In the genomic region with DNA sequence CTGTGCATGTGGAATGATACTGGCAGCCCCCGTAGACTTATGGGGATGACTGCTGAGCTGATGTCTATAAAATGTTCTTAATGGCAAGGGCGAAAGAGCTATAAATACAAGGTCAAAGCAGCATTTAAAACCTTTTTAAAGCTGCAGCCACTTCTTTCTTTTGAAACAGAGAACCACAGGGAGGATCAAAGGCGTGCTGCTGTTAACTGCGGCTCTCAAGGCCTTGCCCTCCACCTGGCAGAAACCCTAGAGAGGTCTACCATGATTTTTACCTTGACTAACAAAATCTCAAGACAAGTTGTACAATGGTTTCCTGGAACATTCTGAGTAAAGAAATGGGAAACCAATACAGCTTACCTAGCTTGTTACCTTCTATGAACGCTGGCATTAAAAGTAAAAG, we compare ENCODE assay signal across 9 cellular contexts.
DNase-seq lines count a peak whose midpoint lies in the region.
"Had no signal": no experiment of that assay in that cellular context is flagged by ENCODE, and none has a peak within 500 bp of the region (broad histone marks: within the 10 kb centered on the region; RNA-seq: fewer than 3 reads in every experiment).

No MANE protein-coding gene starts in this region.

- H3K9me3 ChIP-seq in mucosa of rectum (ENCODE audit: control insufficient read depth in 2 of 2, low read length in 2 of 2) (no peaks in the 10 kb centered on the region), thymus (ENCODE audit: control insufficient read depth) (no peaks in the 10 kb centered on the region)

- CTCF ChIA-PET in activated CD4-positive, alpha-beta memory T cell treated with anti-CD3 and anti-CD28 coated beads for 36 hours (lab: Charles Lee): interaction anchor here (0.9 to 1.9 kb wide), 6 partner anchors 10 to 319 kb away, joined by 3 to 9 read pairs (median 4); no protein-coding TSS in a partner anchor
- CTCF ChIA-PET in activated CD4-positive, alpha-beta memory T cell treated with anti-CD3 and anti-CD28 coated beads, Interleukin-2, amount 10 ng/mL, durations not matched to agents 7 days and 5 days (lab: Charles Lee): interaction anchor here (0.8 to 1.2 kb wide), 4 partner anchors 9 to 405 kb away, joined by 3 to 4 read pairs (median 4); no protein-coding TSS in a partner anchor

- H3K27ac Mint-ChIP-seq in activated CD4-positive, alpha-beta memory T cell treated with anti-CD3 and anti-CD28 coated beads for 36 hours: peak overlapping the region; percentile 83
- H3K27ac Mint-ChIP-seq in activated CD4-positive, alpha-beta memory T cell treated with anti-CD3 and anti-CD28 coated beads, Interleukin-2, amount 10 ng/mL, durations not matched to agents 7 days and 5 days: no peak overlapping the region

- H3K27me3 ChIP-seq in mucosa of rectum (ENCODE audit: control insufficient read depth in 2 of 2, insufficient read depth in 2 of 2, low read length in 2 of 2): no peaks in the 10 kb centered on the region
- H3K27me3 ChIP-seq in thymus (ENCODE audit: control insufficient read depth, insufficient read depth): no peaks in the 10 kb centered on the region

- H3K4me1 ChIP-seq in mucosa of rectum (ENCODE audit: control insufficient read depth in 2 of 2, insufficient read depth in 2 of 2, low read length in 2 of 2): peaks cover 52 to 63% of the 10 kb centered on the region in 2 donors
- H3K4me1 ChIP-seq in thymus (ENCODE audit: control insufficient read depth, insufficient read depth, low read length): peaks cover 5% of the 10 kb centered on the region

- peaks cover 70% of the 10 kb centered on the region for H3K4me1 Mint-ChIP-seq in activated CD4-positive, alpha-beta memory T cell treated with anti-CD3 and anti-CD28 coated beads for 36 hours (ENCODE audit: low read depth)
- H3K4me1 Mint-ChIP-seq in activated CD4-positive, alpha-beta memory T cell treated with anti-CD3 and anti-CD28 coated beads, Interleukin-2, amount 10 ng/mL, durations not matched to agents 7 days and 5 days: peaks cover 61% of the 10 kb centered on the region

- H3K4me3 ChIP-seq in mucosa of rectum (ENCODE audit: low read length in 2 of 2) (peak overlapping the region in 1 of 2 donors; percentile 34), thymus (ENCODE audit: low read length) (no peak overlapping the region)

- POLR2A ChIA-PET in activated CD4-positive, alpha-beta memory T cell treated with anti-CD3 and anti-CD28 coated beads for 36 hours (lab: Charles Lee): interaction anchor here (1.0 to 1.3 kb wide), 2 partner anchors 11 to 23 kb away, joined by 5 read pairs; no protein-coding TSS in a partner anchor
- POLR2A ChIA-PET in activated CD4-positive, alpha-beta memory T cell treated with anti-CD3 and anti-CD28 coated beads, Interleukin-2, amount 10 ng/mL, durations not matched to agents 7 days and 5 days (lab: Charles Lee): interaction anchor here (0.7 to 1.4 kb wide), 4 partner anchors 11 to 118 kb away, joined by 3 to 7 read pairs (median 4); no protein-coding TSS in a partner anchor

- H3K4me3 Mint-ChIP-seq in activated CD4-positive, alpha-beta memory T cell treated with anti-CD3 and anti-CD28 coated beads for 36 hours: no peak overlapping the region
- H3K4me3 Mint-ChIP-seq in activated CD4-positive, alpha-beta memory T cell treated with anti-CD3 and anti-CD28 coated beads, Interleukin-2, amount 10 ng/mL, durations not matched to agents 7 days and 5 days: no peak overlapping the region

- H3K9ac ChIP-seq in mucosa of rectum (ENCODE audit: low read depth in 1 of 2, low read length in 2 of 2): peak overlapping the region in 1 of 2 donors; percentile 37

- intact Hi-C loops in activated CD4-positive, alpha-beta memory T cell treated with anti-CD3 and anti-CD28 coated beads for 36 hours (cut with micrococcal nuclease): loop anchor here (2.0 kb wide), 1 partner anchor 17 kb away; no protein-coding TSS in a partner anchor

- peaks cover 13% of the 10 kb centered on the region for H3K36me3 Mint-ChIP-seq in activated CD4-positive, alpha-beta memory T cell treated with anti-CD3 and anti-CD28 coated beads for 36 hours
- H3K36me3 Mint-ChIP-seq in activated CD4-positive, alpha-beta memory T cell treated with anti-CD3 and anti-CD28 coated beads, Interleukin-2, amount 10 ng/mL, durations not matched to agents 7 days and 5 days (ENCODE audit: low read depth): peaks cover 58% of the 10 kb centered on the region

- WGBS in thymus: 78% methylated on average over 5 of the region's 5 CpGs

- no peaks in the 10 kb centered on the region for H3K27me3 Mint-ChIP-seq in activated CD4-positive, alpha-beta memory T cell treated with anti-CD3 and anti-CD28 coated beads for 36 hours
- H3K27me3 Mint-ChIP-seq in activated CD4-positive, alpha-beta memory T cell treated with anti-CD3 and anti-CD28 coated beads, Interleukin-2, amount 10 ng/mL, durations not matched to agents 7 days and 5 days: no peaks in the 10 kb centered on the region

- peak overlapping the region; percentile 75 for H3K27ac ChIP-seq in caudate nucleus (ENCODE audit: low read depth, low read length)
- peak overlapping the region; percentile 77 to 79 for H3K27ac ChIP-seq in mucosa of rectum (ENCODE audit: low read depth in 2 of 2, low read length in 2 of 2)
- H3K27ac ChIP-seq in thymus (ENCODE audit: low read depth): peak overlapping the region; percentile 60

- peaks cover 12 to 21% of the 10 kb centered on the region in 2 donors for H3K36me3 ChIP-seq in mucosa of rectum (ENCODE audit: control insufficient read depth in 2 of 2, insufficient read depth in 2 of 2, low read length in 2 of 2)
- H3K36me3 ChIP-seq in thymus (ENCODE audit: control insufficient read depth, insufficient read depth): peaks cover 16% of the 10 kb centered on the region

- H3K9me3 Mint-ChIP-seq in activated CD4-positive, alpha-beta memory T cell treated with anti-CD3 and anti-CD28 coated beads for 36 hours: no peaks in the 10 kb centered on the region
- no peaks in the 10 kb centered on the region for H3K9me3 Mint-ChIP-seq in activated CD4-positive, alpha-beta memory T cell treated with anti-CD3 and anti-CD28 coated beads, Interleukin-2, amount 10 ng/mL, durations not matched to agents 7 days and 5 days

- DNase-seq in activated CD4-positive, alpha-beta memory T cell treated with anti-CD3 and anti-CD28 coated beads for 36 hours: no peak
- no peak for DNase-seq in activated CD4-positive, alpha-beta memory T cell treated with anti-CD3 and anti-CD28 coated beads, Interleukin-2, amount 10 ng/mL, durations not matched to agents 7 days and 5 days
- no peak for DNase-seq in caudate nucleus (lab: John Stamatoyannopoulos, UW)
- no peak for DNase-seq in hypothalamus (lab: John Stamatoyannopoulos, UW)
- DNase-seq in DMS79 treated with DMSO at 0.1 percent for 48 hours (lab: John Stamatoyannopoulos, UW): no peak
- no peak for DNase-seq in midbrain (lab: John Stamatoyannopoulos, UW)
- DNase-seq: NCI-H82 had no signal
